Comparison of ENCODE assay signal across 9 cellular contexts in the genomic region with DNA sequence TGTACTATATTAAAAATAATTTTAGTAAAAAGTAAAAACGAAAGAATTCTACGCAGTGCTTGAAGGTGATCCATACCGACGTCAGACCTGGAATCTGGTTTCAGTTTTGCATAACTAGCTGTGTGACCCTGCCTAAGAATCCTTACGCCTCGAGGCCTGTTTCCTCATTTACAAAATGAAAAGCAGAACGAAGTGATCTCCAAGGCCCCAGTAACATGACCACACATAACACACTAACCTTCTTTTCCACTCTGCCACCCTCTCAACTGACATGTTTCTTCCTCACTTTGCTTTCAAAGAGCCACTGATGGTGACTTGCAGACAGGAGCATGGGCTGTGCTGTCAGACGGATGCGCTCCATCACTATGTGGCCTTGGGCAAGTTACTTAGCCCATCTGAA. TPM values are rescaled to one million over a fixed set of nuclear protein-coding genes. Genes with fewer than 3 reads are reported as not detected.
DNase-seq lines count a peak whose midpoint lies in the region; ATAC-seq and TF ChIP-seq lines count a peak whose summit lies in the region.
"Had no signal": no experiment of that assay in that cellular context is flagged by ENCODE, and none has a peak within 500 bp of the region (broad histone marks: within the 10 kb centered on the region; RNA-seq: fewer than 3 reads in every experiment).

No MANE protein-coding gene starts in this region.

- H3K9ac ChIP-seq in HUES64 (ENCODE audit: low read depth, low read length), result no peak overlapping the region

- TF ChIP-seq POLR2A in esophagus muscularis mucosa (IDR thresholded peaks at IDR 0.05; ENCODE audit: low read depth), result no peak
- no peak for TF ChIP-seq POLR2A in vagina (IDR thresholded peaks at IDR 0.05)

- H3K27me3 ChIP-seq in HUES64 (ENCODE audit: insufficient read depth, low read length) (no peaks in the 10 kb centered on the region), esophagus muscularis mucosa (no peaks in the 10 kb centered on the region), vagina (no peaks in the 10 kb centered on the region)

- 82% methylated on average over 9 of the region's 9 CpGs for WGBS in HUES64
- 63% methylated on average over 9 of the region's 9 CpGs for WGBS in esophagus muscularis mucosa

- ATAC-seq in activated B cell treated with CpG ODN at 0.5 μM for 24 hours (ENCODE audit: low read depth) (peak; percentile 10), left colon (no peak), HG02798 (IDR thresholded peaks at IDR 0.05; ENCODE audit: poor library complexity, unreplicated experiment) (no peak)

- TF ChIP-seq CTCF in activated B cell treated with CpG ODN at 0.5 μM for 24 hours (IDR thresholded peaks at IDR 0.05) (no peak), esophagus muscularis mucosa (IDR thresholded peaks at IDR 0.05) (no peak), vagina (IDR thresholded peaks at IDR 0.05) (no peak)

- H3K27ac ChIP-seq in HUES64 (ENCODE audit: low read depth, low read length) (0 out of 2 replicates have a peak overlapping the region, but pooled peaks have one; percentile 12), esophagus muscularis mucosa (replicated peaks in 1 of 4) (no peak overlapping the region), vagina (no peak overlapping the region)

- H3K36me3 Mint-ChIP-seq in activated B cell treated with CpG ODN at 0.5 μM for 24 hours (ENCODE audit: low read depth), result peaks cover 40% of the 10 kb centered on the region

- intact Hi-C loops in activated B cell treated with CpG ODN at 0.5 μM for 24 hours (cut with micrococcal nuclease) (loop anchor here (2.0 to 10.0 kb wide), 3 partner anchors 16 to 307 kb away; partner anchors contain the start of genes ABHD17C and TLNRD1), left colon (cut with DNase I, micrococcal nuclease) (no loop called here), esophagus muscularis mucosa (cut with DNase I) (loop anchor here (10.0 kb wide), 1 partner anchor 290 kb away; the partner anchor contains the start of gene ABHD17C), vagina (cut with DNase I) (no loop called here)

- no peak for TF ChIP-seq EP300 in esophagus muscularis mucosa (IDR thresholded peaks at IDR 0.05)

- no peak overlapping the region for H3K4me3 ChIP-seq in HUES64 (ENCODE audit: low read length)
- H3K4me3 ChIP-seq in esophagus muscularis mucosa, result no peak overlapping the region
- no peak overlapping the region for H3K4me3 ChIP-seq in vagina

- H3K9me3 Mint-ChIP-seq in activated B cell treated with CpG ODN at 0.5 μM for 24 hours, result no peaks in the 10 kb centered on the region

- peaks cover 63% of the 10 kb centered on the region for H3K4me1 Mint-ChIP-seq in activated B cell treated with CpG ODN at 0.5 μM for 24 hours

- peaks cover 20% of the 10 kb centered on the region for H3K36me3 ChIP-seq in HUES64 (ENCODE audit: insufficient read depth, low read length)
- peaks cover 8 to 19% (median 16%) of the 10 kb centered on the region in 4 donors for H3K36me3 ChIP-seq in esophagus muscularis mucosa
- H3K36me3 ChIP-seq in vagina, result peaks cover 0 to 22% of the 10 kb centered on the region in 2 donors

- H3K27ac Mint-ChIP-seq in activated B cell treated with CpG ODN at 0.5 μM for 24 hours, result peak overlapping the region; percentile 69

- H3K27me3 Mint-ChIP-seq in activated B cell treated with CpG ODN at 0.5 μM for 24 hours, result no peaks in the 10 kb centered on the region

- CTCF ChIA-PET in activated B cell treated with CpG ODN at 0.5 μM for 24 hours (lab: Charles Lee), result interaction anchor here (1.3 kb wide), 1 partner anchor 7 kb away, joined by 3 read pairs; no protein-coding TSS in a partner anchor

- no peaks in the 10 kb centered on the region for H3K9me3 ChIP-seq in HUES64 (ENCODE audit: insufficient read depth, low read depth, low read length)
- H3K9me3 ChIP-seq in esophagus muscularis mucosa, result no peaks in the 10 kb centered on the region
- H3K9me3 ChIP-seq in vagina, result no peaks in the 10 kb centered on the region

- H3K4me1 ChIP-seq in HUES64 (ENCODE audit: insufficient read depth, low read length) (peaks cover 14% of the 10 kb centered on the region), esophagus muscularis mucosa (peaks cover 38 to 50% (median 39%) of the 10 kb centered on the region in 4 donors), vagina (peaks cover 34% of the 10 kb centered on the region)

- peak overlapping the region; percentile 66 for H3K4me3 Mint-ChIP-seq in activated B cell treated with CpG ODN at 0.5 μM for 24 hours

- DNase-seq in CD1c-positive myeloid dendritic cell (ENCODE audit: extremely low spot score) (peak; percentile 89), activated B cell treated with CpG ODN at 0.5 μM for 24 hours (no peak), medulla oblongata (ENCODE audit: extremely low spot score) (peak; percentile 75), left colon (no peak), esophagus muscularis mucosa (ENCODE audit: extremely low spot score) (no peak), vagina (ENCODE audit: extremely low spot score in 2 of 2) (no peak)
- DNase-seq: NCI-H2171 had no signal

- POLR2A ChIA-PET in activated B cell treated with CpG ODN at 0.5 μM for 24 hours (lab: Charles Lee), result interaction anchor here (0.9 to 1.0 kb wide), 2 partner anchors 16 to 17 kb away, joined by 3 to 4 read pairs; partner anchors contain the start of gene TLNRD1

RNA-seq across cellular contexts. Expression of gene MESD, which starts 4.8 kb away (rescaled TPM):
- 27.4 TPM for polyA plus RNA-seq in HUES64 (2013, experiment 1 of 2)
- polyA plus RNA-seq in HUES64 (2013, experiment 2 of 2), result 28.5 TPM
- total RNA-seq in activated B cell treated with CpG ODN at 0.5 μM for 24 hours (21.4 and 23.8 TPM in 2 replicates), left colon (10 to 100 TPM; 21.2 TPM), esophagus muscularis mucosa (10 to 100 TPM; 14.1 to 17.4 (median 14.5) TPM), vagina (17.9 TPM)

RNA-seq across cellular contexts. Expression of gene TLNRD1, which starts 15.9 kb away (rescaled TPM):
- 12.2 TPM for polyA plus RNA-seq in HUES64 (2013, experiment 1 of 2)
- 12.4 TPM for polyA plus RNA-seq in HUES64 (2013, experiment 2 of 2)
- total RNA-seq in activated B cell treated with CpG ODN at 0.5 μM for 24 hours (25.7 TPM in 2 replicates), left colon (10 to 100 TPM; 23.8 to 24.3 TPM), esophagus muscularis mucosa (10 to 100 TPM; 15.8 to 45.7 (median 33.1) TPM), vagina (28.0 TPM)

Comparison
In these comparisons a context has a peak if more than half of its experiments do, and no peak if none do; other contexts are left out.
1. DNase-seq: peak in CD1c-positive myeloid dendritic cell (single experiment) and medulla oblongata (single experiment); none in activated B cell treated with CpG ODN at 0.5 μM for 24 hours (single experiment), left colon (0 of 2), esophagus muscularis mucosa (single experiment) and vagina (0 of 2).
2. intact Hi-C loops: an anchor here in activated B cell treated with CpG ODN at 0.5 μM for 24 hours (2.0 to 10.0 kb wide) and esophagus muscularis mucosa (10.0 kb wide); none called in left colon and vagina.